In genomic region chr16:13108126-13108525, GRCh38 we compare ENCODE assay signal across 28 cellular contexts.
"Had no signal": no experiment of that assay in that cellular context is flagged by ENCODE, and none has a peak within 500 bp of the region (broad histone marks: within the 10 kb centered on the region; RNA-seq: fewer than 3 reads in every experiment).

No MANE protein-coding gene starts in this region.

- H3K9me3 ChIP-seq: adrenal gland, MG63, Peyer's patch had no signal

- H3K4me3 ChIP-seq: adrenal gland, MG63, Peyer's patch had no signal

- H3K27me3 ChIP-seq: adrenal gland, MG63, Peyer's patch had no signal

- DNase-seq: activated CD4-positive, alpha-beta T cell treated with anti-CD3 and anti-CD28 coated beads for 48 hours; activated CD4-positive, alpha-beta T cell treated with anti-CD3 and anti-CD28 coated beads, Interleukin-2, amount 50 U/mL, for 4 hours; activated CD4-positive, CD25-positive, alpha-beta regulatory T cell treated with anti-CD3 and anti-CD28 coated beads, Interleukin-2, amount 50 U/mL, for 72 hours; activated CD8-positive, alpha-beta memory T cell treated with anti-CD3 and anti-CD28 coated beads, Interleukin-2, amount 50 U/mL, for 48 hours; activated CD8-positive, alpha-beta T cell treated with anti-CD3 and anti-CD28 coated beads, Interleukin-2, amount 10 ng/mL, durations not matched to agents 7 days and 5 days; activated naive CD4-positive, alpha-beta T cell treated with anti-CD3 and anti-CD28 coated beads, Interleukin-2, amount 50 U/mL, for 16 hours; activated naive CD8-positive, alpha-beta T cell treated with anti-CD3 and anti-CD28 coated beads, Interleukin-2, amount 10 ng/mL, durations not matched to agents 7 days and 5 days; activated T-cell treated with anti-CD3 and anti-CD28 coated beads, Interleukin-2, amount 50 U/mL, for 1 hour; adrenal gland; anterior cingulate cortex; caudate nucleus; KG1; MG63; MV-4-11; NCI-H1092 treated with DMSO at 0.1 percent for 48 hours; NCI-H1417 treated with DMSO at 0.1 percent for 48 hours; NCI-H1694 treated with DMSO at 0.1 percent for 48 hours; NCI-H2029 treated with DMSO at 0.1 percent for 48 hours; NCI-H345; NCI-H510A treated with DMSO at 0.1 percent for 48 hours; NCI-H69; NK-92 treated with Interleukin-12 subunit alpha and Interleukin-12 subunit beta, amount 100 ng/mL, for 24 hours; OCI-M1; Peyer's patch; SHP77 treated with DMSO at 0.1 percent for 48 hours; T-helper 17 cell; T-helper 9 cell had no signal

- ATAC-seq: activated CD8-positive, alpha-beta T cell treated with anti-CD3 and anti-CD28 coated beads, Interleukin-2, amount 10 ng/mL, durations not matched to agents 7 days and 5 days; T-helper 17 cell; WTC11 had no signal

- H3K4me1 ChIP-seq: adrenal gland, Peyer's patch had no signal

- H3K27ac ChIP-seq: adrenal gland, Peyer's patch had no signal

- H3K36me3 ChIP-seq: adrenal gland, MG63, Peyer's patch had no signal
